ENCODE assay signal across 9 cellular contexts in the genomic region with DNA sequence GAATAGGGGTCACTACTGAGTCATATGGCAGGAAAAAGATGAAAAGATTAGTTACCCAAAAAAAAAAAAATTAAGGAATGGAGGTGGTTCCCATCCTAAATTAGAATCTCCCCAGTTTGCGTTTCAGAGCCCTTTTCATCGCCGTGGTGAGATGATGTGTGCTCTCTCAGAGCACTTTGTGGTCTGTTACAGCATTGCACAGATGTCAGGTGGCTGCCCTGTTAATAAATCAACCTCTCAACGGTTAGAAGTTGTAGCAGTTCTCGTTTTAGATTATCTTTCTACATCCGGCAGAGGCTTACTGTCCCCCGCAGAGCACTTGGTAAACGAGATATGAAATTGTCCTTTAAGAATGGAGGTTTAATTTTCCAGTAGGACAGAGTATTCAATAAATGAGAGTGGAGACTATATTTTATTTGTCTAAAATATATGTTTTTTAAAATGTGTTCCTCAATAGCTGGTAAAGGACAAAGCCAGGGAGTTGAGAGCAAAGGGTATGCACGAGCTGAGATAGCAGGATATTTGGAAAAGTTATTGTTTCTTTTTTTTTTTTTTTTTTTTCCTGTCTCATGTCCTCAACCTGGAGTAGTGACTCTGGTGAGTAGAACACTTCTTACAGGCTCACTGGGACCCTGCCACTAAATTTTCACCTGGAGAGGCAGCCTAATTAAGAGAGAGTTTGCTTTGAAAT. TPM values are rescaled to one million over a fixed set of nuclear protein-coding genes. Genes with fewer than 3 reads are reported as not detected.
DNase-seq lines count a peak whose midpoint lies in the region; ATAC-seq and TF ChIP-seq lines count a peak whose summit lies in the region.
"Had no signal": no experiment of that assay in that cellular context is flagged by ENCODE, and none has a peak within 500 bp of the region (broad histone marks: within the 10 kb centered on the region; RNA-seq: fewer than 3 reads in every experiment).

No MANE protein-coding gene starts in this region.

- no peak overlapping the region for H2BK15ac ChIP-seq in mesendoderm (replicated peaks; ENCODE audit: low read depth)

- H3K4me3 Mint-ChIP-seq in activated T-cell treated with anti-CD3 and anti-CD28 coated beads, Interleukin-2, amount 50 U/mL, for 72 hours: peak overlapping the region; percentile 14 to 51
- H3K4me3 Mint-ChIP-seq in activated CD8-positive, alpha-beta T cell treated with anti-CD3 and anti-CD28 coated beads, Interleukin-2, amount 10 ng/mL, durations not matched to agents 7 days and 5 days: no peak overlapping the region
- H3K4me3 Mint-ChIP-seq in Caco-2 (ENCODE audit: unreplicated experiment): no peak overlapping the region

- peaks cover under 1% of the 10 kb centered on the region for H3K79me1 ChIP-seq in mesendoderm (ENCODE audit: low read length)

- WGBS in mesendoderm (ENCODE audit: extremely low coverage, insufficient coverage, low lambda C conversion rate): no CpG with 5 or more reads among the region's 9 CpGs
- 66 to 70% methylated on average over 9 of the region's 9 CpGs for WGBS in lower leg skin, 2 donors

- no peak overlapping the region for H3K27ac ChIP-seq in mesendoderm (ENCODE audit: low read depth, low read length)
- H3K27ac ChIP-seq: epithelial cell of prostate had no signal

- no peak overlapping the region for H3K9ac ChIP-seq in mesendoderm (ENCODE audit: low read length)

- no peak overlapping the region for H3K23ac ChIP-seq in mesendoderm (ENCODE audit: low read length)

- intact Hi-C loops in Caco-2 (cut with micrococcal nuclease; ENCODE audit: unreplicated experiment): loop anchor here (1.0 to 2.0 kb wide), 2 partner anchors 12 to 15 kb away; no protein-coding TSS in a partner anchor
- intact Hi-C loops in lower leg skin (cut with DNase I; ENCODE audit: low total_unique reads): no loop called here

- H3K9me3 ChIP-seq in Caco-2: no peaks in the 10 kb centered on the region

- TF ChIP-seq CTCF in Caco-2 (IDR thresholded peaks at IDR 0.05; ENCODE audit: insufficient read depth in 1 of 2, low read depth in 1 of 2, low read length in 1 of 2, severe bottlenecking in 1 of 2, unreplicated experiment in 1 of 2) (no peak), lower leg skin (IDR thresholded peaks at IDR 0.05) (no peak)

- no peaks in the 10 kb centered on the region for H3K9me3 Mint-ChIP-seq in activated T-cell treated with anti-CD3 and anti-CD28 coated beads, Interleukin-2, amount 50 U/mL, for 72 hours
- no peaks in the 10 kb centered on the region for H3K9me3 Mint-ChIP-seq in activated CD8-positive, alpha-beta T cell treated with anti-CD3 and anti-CD28 coated beads, Interleukin-2, amount 10 ng/mL, durations not matched to agents 7 days and 5 days (ENCODE audit: insufficient read depth)
- H3K9me3 Mint-ChIP-seq in Caco-2 (ENCODE audit: unreplicated experiment): no peaks in the 10 kb centered on the region

- H3K36me3 ChIP-seq in mesendoderm (ENCODE audit: control insufficient read depth, insufficient read depth, low read length): no peaks in the 10 kb centered on the region
- no peaks in the 10 kb centered on the region for H3K36me3 ChIP-seq in Caco-2 (ENCODE audit: control insufficient read depth, insufficient read depth, low read length)

- peaks cover 0 to 1% of the 10 kb centered on the region in 2 donors for H3K36me3 Mint-ChIP-seq in activated T-cell treated with anti-CD3 and anti-CD28 coated beads, Interleukin-2, amount 50 U/mL, for 72 hours (ENCODE audit: insufficient read depth in 2 of 2)
- peaks cover 7% of the 10 kb centered on the region for H3K36me3 Mint-ChIP-seq in activated CD8-positive, alpha-beta T cell treated with anti-CD3 and anti-CD28 coated beads, Interleukin-2, amount 10 ng/mL, durations not matched to agents 7 days and 5 days (ENCODE audit: low read depth)
- no peaks in the 10 kb centered on the region for H3K36me3 Mint-ChIP-seq in Caco-2 (ENCODE audit: insufficient read depth, unreplicated experiment)

- no peak overlapping the region for H3K4me2 ChIP-seq in mesendoderm (ENCODE audit: low read length)

- peak; percentile 39 to 80 for ATAC-seq in activated T-cell treated with anti-CD3 and anti-CD28 coated beads, Interleukin-2, amount 50 U/mL, for 72 hours (replicated peaks in 1 of 2)
- peak; percentile 90 for ATAC-seq in HG02759 (IDR thresholded peaks at IDR 0.05; ENCODE audit: unreplicated experiment)
- peak; percentile 73 for ATAC-seq in activated CD8-positive, alpha-beta T cell treated with anti-CD3 and anti-CD28 coated beads, Interleukin-2, amount 10 ng/mL, durations not matched to agents 7 days and 5 days

- H3K4me3 ChIP-seq in mesendoderm (ENCODE audit: low read length): no peak overlapping the region
- H3K4me3 ChIP-seq in Caco-2 (ENCODE audit: low read depth, low read length): no peak overlapping the region
- H3K4me3 ChIP-seq in lower leg skin (ENCODE audit: low read depth, poor library complexity, severe bottlenecking): no peak overlapping the region

- H3K27ac Mint-ChIP-seq in activated T-cell treated with anti-CD3 and anti-CD28 coated beads, Interleukin-2, amount 50 U/mL, for 72 hours: no peak overlapping the region
- H3K27ac Mint-ChIP-seq in activated CD8-positive, alpha-beta T cell treated with anti-CD3 and anti-CD28 coated beads, Interleukin-2, amount 10 ng/mL, durations not matched to agents 7 days and 5 days: peak overlapping the region; percentile 16
- no peak overlapping the region for H3K27ac Mint-ChIP-seq in Caco-2 (ENCODE audit: unreplicated experiment)

- peak overlapping the region; percentile 36 for H3K4ac ChIP-seq in mesendoderm (ENCODE audit: low read depth, low read length)

- peaks cover 3% of the 10 kb centered on the region for H3K79me2 ChIP-seq in mesendoderm (ENCODE audit: control insufficient read depth, insufficient read depth, low read length)

- POLR2A ChIA-PET in activated CD8-positive, alpha-beta T cell treated with anti-CD3 and anti-CD28 coated beads, Interleukin-2, amount 10 ng/mL, durations not matched to agents 7 days and 5 days (lab: Charles Lee): interaction anchor here (1.6 kb wide), 1 partner anchor 45 kb away, joined by 7 read pairs; no protein-coding TSS in a partner anchor
- POLR2A ChIA-PET in Caco-2 (lab: Charles Lee): no interaction called here

- no peak overlapping the region for H4K5ac ChIP-seq in mesendoderm (ENCODE audit: low read length)

- H2BK120ac ChIP-seq in mesendoderm (ENCODE audit: low read depth, low read length): no peak overlapping the region

- H2BK5ac ChIP-seq in mesendoderm (ENCODE audit: low read length): no peak overlapping the region

- H3K18ac ChIP-seq in mesendoderm (ENCODE audit: low read length): peak overlapping the region; percentile 86

- H2AK5ac ChIP-seq in mesendoderm (ENCODE audit: low read length): no peak overlapping the region

- peaks cover 55% of the 10 kb centered on the region for H3K4me1 Mint-ChIP-seq in activated T-cell treated with anti-CD3 and anti-CD28 coated beads, Interleukin-2, amount 50 U/mL, for 72 hours (ENCODE audit: low read depth)
- peaks cover 19% of the 10 kb centered on the region for H3K4me1 Mint-ChIP-seq in activated CD8-positive, alpha-beta T cell treated with anti-CD3 and anti-CD28 coated beads, Interleukin-2, amount 10 ng/mL, durations not matched to agents 7 days and 5 days (ENCODE audit: low read depth)
- peaks cover 14% of the 10 kb centered on the region for H3K4me1 Mint-ChIP-seq in Caco-2 (ENCODE audit: low read depth, unreplicated experiment)

- no peaks in the 10 kb centered on the region for H3K27me3 Mint-ChIP-seq in activated T-cell treated with anti-CD3 and anti-CD28 coated beads, Interleukin-2, amount 50 U/mL, for 72 hours (ENCODE audit: low read depth)
- no peaks in the 10 kb centered on the region for H3K27me3 Mint-ChIP-seq in activated CD8-positive, alpha-beta T cell treated with anti-CD3 and anti-CD28 coated beads, Interleukin-2, amount 10 ng/mL, durations not matched to agents 7 days and 5 days (ENCODE audit: low read depth)
- no peaks in the 10 kb centered on the region for H3K27me3 Mint-ChIP-seq in Caco-2 (ENCODE audit: insufficient read depth, unreplicated experiment)

- H3K27me3 ChIP-seq in mesendoderm (ENCODE audit: insufficient read depth, low read length, poor library complexity) (no peaks in the 10 kb centered on the region), Caco-2 (replicated peaks; ENCODE audit: control insufficient read depth, insufficient read depth, low read length) (no peaks in the 10 kb centered on the region)

- H3K4me1 ChIP-seq in mesendoderm (ENCODE audit: control insufficient read depth, low read depth, low read length): peaks cover 27% of the 10 kb centered on the region
- H3K4me1 ChIP-seq in Caco-2: peaks cover 28% of the 10 kb centered on the region

- DNase-seq in activated T-cell treated with anti-CD3 and anti-CD28 coated beads, Interleukin-2, amount 50 U/mL, for 72 hours: peak in 1 of 2 donors; percentile 16
- no peak for DNase-seq in activated T-cell treated with anti-CD3 and anti-CD28 coated beads, Interleukin-2, amount 50 U/mL, for 48 hours
- DNase-seq in NAMALWA (ENCODE audit: low spot score) (peak; percentile 95), mesendoderm (no peak), Caco-2 (no peak), lower leg skin (ENCODE audit: low spot score in 2 of 2) (no peak)
- DNase-seq in activated CD8-positive, alpha-beta T cell treated with anti-CD3 and anti-CD28 coated beads, Interleukin-2, amount 10 ng/mL, durations not matched to agents 7 days and 5 days: peak; percentile 42

- TF ChIP-seq POLR2A in lower leg skin (IDR thresholded peaks at IDR 0.05): no peak

- BruUV-seq in Caco-2 (replicated peaks; lab: Mats Ljungman, UMichigan): no TSS peak

- no peak overlapping the region for H3K56ac ChIP-seq in mesendoderm (ENCODE audit: low read length)

- CTCF ChIA-PET in activated CD8-positive, alpha-beta T cell treated with anti-CD3 and anti-CD28 coated beads, Interleukin-2, amount 10 ng/mL, durations not matched to agents 7 days and 5 days (lab: Charles Lee): interaction anchor here (1.2 to 2.1 kb wide), 4 partner anchors 8 to 132 kb away, joined by 3 to 9 read pairs (median 3); no protein-coding TSS in a partner anchor
- CTCF ChIA-PET in Caco-2 (lab: Charles Lee): no interaction called here

- no peak overlapping the region for H4K8ac ChIP-seq in mesendoderm (ENCODE audit: low read depth, low read length)

RNA-seq across cellular contexts. Expression of a gene that starts 26.9 kb away (rescaled TPM):
- 10 to 100 TPM; 57.5 to 68.6 TPM for total RNA-seq in activated T-cell treated with anti-CD3 and anti-CD28 coated beads, Interleukin-2, amount 50 U/mL, for 72 hours
- 10 to 100 TPM; 47.8 to 51.6 TPM for total RNA-seq in activated CD8-positive, alpha-beta T cell treated with anti-CD3 and anti-CD28 coated beads, Interleukin-2, amount 10 ng/mL, durations not matched to agents 7 days and 5 days
- polyA plus RNA-seq in mesendoderm (2013, experiment 1 of 2): 39.7 TPM
- polyA plus RNA-seq in mesendoderm (2013, experiment 2 of 2): 39.1 TPM
- total RNA-seq in Caco-2 (2022): 45.2 and 48.3 TPM in 2 replicates
- total RNA-seq in lower leg skin: 100 to 1,000 TPM in 1 of 4 donors, 10 to 100 TPM in 3; 58.1 to 107 (median 71.2) TPM

Comparison
In these comparisons a context has a peak if more than half of its experiments do, and no peak if none do; other contexts are left out.
1. DNase-seq: peak in NAMALWA (single experiment) and activated CD8-positive, alpha-beta T cell treated with anti-CD3 and anti-CD28 coated beads, Interleukin-2, amount 10 ng/mL, durations not matched to agents 7 days and 5 days (single experiment); none in activated T-cell treated with anti-CD3 and anti-CD28 coated beads, Interleukin-2, amount 50 U/mL, for 48 hours (0 of 2), mesendoderm (single experiment), Caco-2 (0 of 2) and lower leg skin (0 of 2).
2. H3K4me3 Mint-ChIP-seq: peak in activated T-cell treated with anti-CD3 and anti-CD28 coated beads, Interleukin-2, amount 50 U/mL, for 72 hours (2 of 2); none in activated CD8-positive, alpha-beta T cell treated with anti-CD3 and anti-CD28 coated beads, Interleukin-2, amount 10 ng/mL, durations not matched to agents 7 days and 5 days (single experiment) and Caco-2 (single experiment).
3. Peak in every context shown above with its lines, with median percentiles within 50 percentile points of each other: ATAC-seq.